1 cellular context compared by ENCODE assay signal in genomic region chr19:49767967-49768581, GRCh38.
TF ChIP-seq lines count a peak whose summit lies in the region.

No MANE protein-coding gene starts in this region.

TF ChIP-seq in HepG2, 621 proteins besides CTCF, POLR2A, EP300 and RAD21:
- TF ChIP-seq ZNF768 (CRISPR knock-in tag; IDR thresholded peaks at IDR 0.05) (peak; percentile 70), PCBP2 (optimal IDR thresholded peaks at IDR 0.05; ENCODE audit: low read depth, low read length, poor library complexity, severe bottlenecking) (peak; percentile 25), KLF9 (CRISPR knock-in tag; IDR thresholded peaks at IDR 0.05; ENCODE audit: low read depth) (no peak), ZNF761 (CRISPR knock-in tag; conservative IDR thresholded peaks at IDR 0.05) (0 out of 2 replicates have a peak, but pooled peaks have one; percentile 37), XRCC5 (optimal IDR thresholded peaks at IDR 0.05; ENCODE audit: low read length) (peak; percentile 10), KLF13 (CRISPR knock-in tag; IDR thresholded peaks at IDR 0.05) (no peak), HMGXB3 (CRISPR knock-in tag; IDR thresholded peaks at IDR 0.05; ENCODE audit: borderline replicate concordance) (no peak), GATAD2A (CRISPR knock-in tag; IDR thresholded peaks at IDR 0.05) (no peak), ATF7 (IDR thresholded peaks at IDR 0.05) (no peak), ATF7 (CRISPR knock-in tag; IDR thresholded peaks at IDR 0.05) (no peak), RFXAP (CRISPR knock-in tag; IDR thresholded peaks at IDR 0.05; ENCODE audit: borderline replicate concordance) (no peak)
TF ChIP-seq in HepG2: peak in this region for 4.
